Comparison of ENCODE assay signal across 14 cellular contexts in the genomic region with DNA sequence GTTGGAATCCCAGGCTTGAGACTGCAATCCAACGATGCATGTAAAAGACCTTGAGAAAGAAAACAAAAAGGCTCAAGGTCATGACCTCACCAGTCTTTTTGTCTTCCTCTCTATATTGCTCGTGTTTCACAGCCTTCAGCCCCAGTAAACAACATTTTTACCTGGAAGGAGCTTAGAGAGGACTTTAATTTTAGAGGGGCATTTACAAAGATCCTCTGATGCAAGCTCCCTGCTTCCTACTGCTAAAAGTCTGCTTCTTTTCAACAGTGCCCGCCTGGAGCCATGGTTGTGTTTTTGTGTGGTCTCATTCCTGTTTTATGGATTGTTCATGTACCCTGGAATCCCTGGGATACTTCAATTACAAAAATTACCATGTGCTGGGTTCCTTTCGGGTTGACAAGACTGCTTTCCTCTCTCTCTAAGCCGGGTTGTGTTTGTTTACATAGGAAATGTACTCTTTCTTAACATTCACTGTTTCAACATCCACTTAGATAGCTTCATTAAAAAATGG.
DNase-seq lines count a peak whose midpoint lies in the region; ATAC-seq and TF ChIP-seq lines count a peak whose summit lies in the region.
"Had no signal": no experiment of that assay in that cellular context is flagged by ENCODE, and none has a peak within 500 bp of the region (broad histone marks: within the 10 kb centered on the region; RNA-seq: fewer than 3 reads in every experiment).

No MANE protein-coding gene starts in this region.

- H3K4me1 ChIP-seq in left ventricle myocardium inferior: peaks cover 9% of the 10 kb centered on the region
- no peaks in the 10 kb centered on the region for H3K4me1 ChIP-seq in left lung

- H3K36me3 Mint-ChIP-seq in osteocyte (ENCODE audit: unreplicated experiment): peaks cover 7% of the 10 kb centered on the region

- H3K4me3 ChIP-seq in left ventricle myocardium inferior (no peak overlapping the region), left lung (no peak overlapping the region)
- H3K4me3 ChIP-seq: GM12878, tibial nerve had no signal

- peak overlapping the region; percentile 71 for H3K27ac ChIP-seq in left ventricle myocardium inferior (replicated peaks)
- H3K27ac ChIP-seq in left lung: no peak overlapping the region

- no peak overlapping the region for H3K4me3 Mint-ChIP-seq in osteocyte (ENCODE audit: unreplicated experiment)
- H3K4me3 Mint-ChIP-seq: activated CD8-positive, alpha-beta T cell treated with anti-CD3 and anti-CD28 coated beads for 36 hours had no signal

- no peak for TF ChIP-seq CTCF in left ventricle myocardium inferior (IDR thresholded peaks at IDR 0.05; ENCODE audit: borderline replicate concordance)
- TF ChIP-seq CTCF in osteocyte (IDR thresholded peaks at IDR 0.05): no peak
- TF ChIP-seq CTCF in left lung (IDR thresholded peaks at IDR 0.05): no peak

- no peaks in the 10 kb centered on the region for H3K27me3 ChIP-seq in left ventricle myocardium inferior (ENCODE audit: low read depth)
- H3K27me3 ChIP-seq in left lung: peaks cover 5 to 9% of the 10 kb centered on the region in 2 donors

- peaks cover 63% of the 10 kb centered on the region for H3K4me1 Mint-ChIP-seq in osteocyte (ENCODE audit: unreplicated experiment)

- DNase-seq in left ventricle myocardium inferior (no peak), Right ventricle myocardium superior (no peak), fibroblast of peridontal ligament (ENCODE audit: extremely low read depth) (peak; percentile 44), osteocyte (ENCODE audit: extremely low spot score, unreplicated experiment) (no peak), left lung (no peak), islet precursor cell (no peak)
- DNase-seq: activated CD8-positive, alpha-beta T cell treated with anti-CD3 and anti-CD28 coated beads for 36 hours; mammary epithelial cell; NCI-H187 treated with DMSO at 0.1 percent for 48 hours; T-helper 1 cell had no signal

- ATAC-seq in Right ventricle myocardium superior (ENCODE audit: poor library complexity) (no peak), left lung (no peak), HG03039 (IDR thresholded peaks at IDR 0.05; ENCODE audit: unreplicated experiment) (no peak), HG02973 (IDR thresholded peaks at IDR 0.05; ENCODE audit: unreplicated experiment) (no peak)
- ATAC-seq: activated CD8-positive, alpha-beta T cell treated with anti-CD3 and anti-CD28 coated beads for 36 hours; GM12878 had no signal

- intact Hi-C loops in left ventricle myocardium inferior (cut with micrococcal nuclease): no loop called here
- intact Hi-C loops in Right ventricle myocardium superior (cut with DNase I): no loop called here
- intact Hi-C loops in left lung (cut with DNase I): no loop called here

- H3K9me3 ChIP-seq in left ventricle myocardium inferior (replicated peaks) (peaks cover 11% of the 10 kb centered on the region), left lung (no peaks in the 10 kb centered on the region)
- H3K9me3 ChIP-seq: tibial nerve had no signal

- peaks cover 15% of the 10 kb centered on the region for H3K9me3 Mint-ChIP-seq in osteocyte (ENCODE audit: unreplicated experiment)
- H3K9me3 Mint-ChIP-seq: activated CD8-positive, alpha-beta T cell treated with anti-CD3 and anti-CD28 coated beads for 36 hours had no signal

- peak overlapping the region; percentile 90 for H3K27ac Mint-ChIP-seq in osteocyte (ENCODE audit: unreplicated experiment)
- H3K27ac Mint-ChIP-seq: activated CD8-positive, alpha-beta T cell treated with anti-CD3 and anti-CD28 coated beads for 36 hours had no signal

- no peaks in the 10 kb centered on the region for H3K27me3 Mint-ChIP-seq in osteocyte (ENCODE audit: unreplicated experiment)

- no peaks in the 10 kb centered on the region for H3K36me3 ChIP-seq in left ventricle myocardium inferior
- H3K36me3 ChIP-seq in left lung: no peaks in the 10 kb centered on the region
- H3K36me3 ChIP-seq: tibial nerve had no signal
